In genomic region chr9:38123359-38123758, GRCh38 we compare ENCODE assay signal across 3 cellular contexts. TPM values are rescaled to one million over a fixed set of nuclear protein-coding genes. Genes with fewer than 3 reads are reported as not detected.
A peak's percentile ranks its signal among the peaks of the same experiment; 100 is the strongest.
DNase-seq lines count a peak whose midpoint lies in the region; ATAC-seq, FAIRE-seq and TF ChIP-seq lines count a peak whose summit lies in the region.
"Not testable (repeated sequence)": the region's sequence is repeated elsewhere in the genome, so short reads cannot be mapped to it uniquely, and the experiment has no call there.

No MANE protein-coding gene starts in this region.

- not testable (repeated sequence) for H3K9me3 Mint-ChIP-seq in effector memory CD8-positive, alpha-beta T cell; natural killer cell

- not testable (repeated sequence) for H3K36me3 Mint-ChIP-seq in effector memory CD8-positive, alpha-beta T cell (ENCODE audit: insufficient read depth); natural killer cell

- not testable (repeated sequence) for TF ChIP-seq RAD21 in GM12878 (IDR thresholded peaks at IDR 0.05; ENCODE audit: insufficient read depth, low read depth, low read length)

- H3K4me3 Mint-ChIP-seq in effector memory CD8-positive, alpha-beta T cell; natural killer cell: not testable (repeated sequence)

- peaks cover 30 to 53% of the 10 kb centered on the region in 2 donors for H3K27me3 Mint-ChIP-seq in effector memory CD8-positive, alpha-beta T cell
- peaks cover 30 to 32% of the 10 kb centered on the region in 2 donors for H3K27me3 Mint-ChIP-seq in natural killer cell (ENCODE audit: low read depth in 2 of 2)

- not testable (repeated sequence) for DNase-seq in GM12878 (ENCODE audit: low read depth, low spot score); effector memory CD8-positive, alpha-beta T cell; natural killer cell

- H3K27ac ChIP-seq in GM12878 (ENCODE audit: control insufficient read depth, insufficient read depth): not testable (repeated sequence)

- SMC1A ChIA-PET in GM12878 (lab: Charles Lee; ENCODE audit: uncharacterized antibody, unreplicated experiment): interaction anchor here (0.9 to 2.8 kb wide), 3 partner anchors 10 to 15 kb away, joined by 3 to 13 read pairs (median 3); no protein-coding TSS in a partner anchor

- CTCF ChIA-PET in GM12878 (lab: Yijun Ruan, JAX): interaction anchor here (0.8 to 1.8 kb wide), 2 partner anchors 12 to 35 kb away, joined by 3 to 5 read pairs; no protein-coding TSS in a partner anchor

- no CpG with 5 or more reads among the region's 1 CpG for WGBS in GM12878 (ENCODE audit: insufficient coverage, insufficient replicate concordance, low lambda C conversion rate, missing lambda C conversion rate)

- not testable (repeated sequence) for TF ChIP-seq CTCF in GM12878 (IDR thresholded peaks at IDR 0.05 in 2 of 3, conservative IDR thresholded peaks at IDR 0.05 in 1 of 3; ENCODE audit: control insufficient read depth in 2 of 3, extremely low read depth in 1 of 3, insufficient read depth in 1 of 3, low read depth in 3 of 3, low read length in 3 of 3); natural killer cell (IDR thresholded peaks at IDR 0.05)

- not testable (repeated sequence) for BruUV-seq in GM12878 (replicated peaks; lab: Mats Ljungman, UMichigan)

- H3K79me2 ChIP-seq in GM12878 (ENCODE audit: control insufficient read depth, insufficient read depth, low read length): not testable (repeated sequence)

- POLR2A ChIA-PET in GM12878 (lab: Charles Lee): interaction anchor here (0.9 kb wide), 1 partner anchor 27 kb away, joined by 3 read pairs; no protein-coding TSS in a partner anchor

- H3K36me3 ChIP-seq in GM12878 (ENCODE audit: control insufficient read depth in 2 of 2, insufficient read depth in 2 of 2, low read length in 1 of 2): not testable (repeated sequence)

- not testable (repeated sequence) for H3K9ac ChIP-seq in GM12878 (ENCODE audit: control insufficient read depth, insufficient read depth, low read length)

- H3K4me2 ChIP-seq in GM12878 (ENCODE audit: control insufficient read depth, insufficient read depth): not testable (repeated sequence)

- not testable (repeated sequence) for FAIRE-seq in GM12878 (lab: Jason Lieb, UNC)

- H3K27ac Mint-ChIP-seq in effector memory CD8-positive, alpha-beta T cell; natural killer cell: not testable (repeated sequence)

- in situ Hi-C loops in GM12878 (cut with MboI): not testable (repeated sequence)

- H3K9me3 ChIP-seq in GM12878 (replicated peaks; ENCODE audit: control insufficient read depth, insufficient read depth, low read length): not testable (repeated sequence)

- not testable (repeated sequence) for H2AFZ ChIP-seq in GM12878 (ENCODE audit: control insufficient read depth, low read depth, low read length)

- intact Hi-C loops in GM12878 (cut with micrococcal nuclease; ENCODE audit: unreplicated experiment); natural killer cell (cut with micrococcal nuclease): not testable (repeated sequence)

- not testable (repeated sequence) for TF ChIP-seq POLR2A in GM12878 (IDR thresholded peaks at IDR 0.05; ENCODE audit: low read depth, low read length)

- H3K27me3 ChIP-seq in GM12878 (replicated peaks in 1 of 2; ENCODE audit: control insufficient read depth in 2 of 2, insufficient read depth in 2 of 2, low read length in 1 of 2): not testable (repeated sequence)

- H4K20me1 ChIP-seq in GM12878 (ENCODE audit: control insufficient read depth, insufficient read depth): not testable (repeated sequence)

- H3K4me1 Mint-ChIP-seq in effector memory CD8-positive, alpha-beta T cell (ENCODE audit: low read depth in 2 of 2); natural killer cell: not testable (repeated sequence)

- TF ChIP-seq EP300 in GM12878 (IDR thresholded peaks at IDR 0.05; ENCODE audit: borderline replicate concordance in 1 of 2, control insufficient read depth in 1 of 2, low read depth in 2 of 2, low read length in 2 of 2): not testable (repeated sequence)

- not testable (repeated sequence) for ATAC-seq in GM12878
- peak; percentile 41 for ATAC-seq in effector memory CD8-positive, alpha-beta T cell (replicated peaks)
- peak in 2 of 3 donors; percentile 53 to 71 for ATAC-seq in natural killer cell

- not testable (repeated sequence) for H3K4me1 ChIP-seq in GM12878 (ENCODE audit: control insufficient read depth, insufficient read depth, low read length)

- RAD21 ChIA-PET in GM12878 (lab: Charles Lee; ENCODE audit: unreplicated experiment): interaction anchor here (0.7 kb wide), 1 partner anchor 220 kb away, joined by 3 read pairs; no protein-coding TSS in a partner anchor

- not testable (repeated sequence) for H3K4me3 ChIP-seq in GM12878

TF ChIP-seq in GM12878, 131 proteins besides CTCF, POLR2A, EP300 and RAD21:
- TF ChIP-seq, protein P1, sequence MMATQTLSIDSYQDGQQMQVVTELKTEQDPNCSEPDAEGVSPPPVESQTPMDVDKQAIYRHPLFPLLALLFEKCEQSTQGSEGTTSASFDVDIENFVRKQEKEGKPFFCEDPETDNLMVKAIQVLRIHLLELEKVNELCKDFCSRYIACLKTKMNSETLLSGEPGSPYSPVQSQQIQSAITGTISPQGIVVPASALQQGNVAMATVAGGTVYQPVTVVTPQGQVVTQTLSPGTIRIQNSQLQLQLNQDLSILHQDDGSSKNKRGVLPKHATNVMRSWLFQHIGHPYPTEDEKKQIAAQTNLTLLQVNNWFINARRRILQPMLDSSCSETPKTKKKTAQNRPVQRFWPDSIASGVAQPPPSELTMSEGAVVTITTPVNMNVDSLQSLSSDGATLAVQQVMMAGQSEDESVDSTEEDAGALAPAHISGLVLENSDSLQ (IDR thresholded peaks at IDR 0.05): peak; percentile 44; the same call in 1 of the 2 replicates

RNA-seq across cellular contexts. Expression of gene SHB, which starts 54.3 kb away (rescaled TPM):
- 11.5 and 13.9 TPM in 2 replicates for total RNA-seq in GM12878 (2013; cell fraction: nucleolus; rRNA removed)
- total RNA-seq in GM12878 (2014; rRNA removed) (3.2 TPM in 2 replicates), GM12878 (2014; rRNA removed; fragmentation: Illumina TruSeq; extraction: Trizol) (1.4 and 1.7 TPM in 2 replicates), GM12878 (2021) (6.2 and 7.6 TPM in 2 replicates), natural killer cell (1 to 10 TPM; 2.7 to 7.1 (median 2.9) TPM)
- 1.2 TPM for polyA plus RNA-seq in GM12878 (2011; ENCODE audit: low read depth)
- polyA plus RNA-seq in GM12878 (2011; rRNA removed) (0.39 and 0.91 TPM in 2 replicates), GM12878 (2014; fragmentation: Illumina TruSeq; extraction: Trizol) (1.6 and 2.4 TPM in 2 replicates), GM12878 (2014; fragmentation: Nextera tagmentation; extraction: Ambion mirVana) (under 1 TPM; 0.56 to 0.69 TPM), GM12878 (2014; rRNA removed) (3.7 and 5.3 TPM in 2 replicates), GM12878 (2016; fragmentation: Nextera tagmentation; extraction: Ambion mirVana) (under 1 TPM; 0.29 to 0.90 TPM)
- 1.0 and 1.1 TPM in 2 replicates for polyA plus RNA-seq in GM12878 (2011; cell fraction: cytosol; rRNA removed)
- polyA plus RNA-seq in GM12878 (2011; cell fraction: nucleus; rRNA removed): 1.3 TPM in 2 replicates
- polyA plus RNA-seq in GM12878 (2012): 2.2 and 3.2 TPM in 2 replicates
- polyA minus RNA-seq in GM12878 (2011; rRNA and poly(A)+ RNA removed): 0.95 and 1.8 TPM in 2 replicates
- 0.73 and 1.3 TPM in 2 replicates for polyA minus RNA-seq in GM12878 (2011; cell fraction: cytosol; rRNA and poly(A)+ RNA removed)
- 0.73 and 2.0 TPM in 2 replicates for polyA minus RNA-seq in GM12878 (2011; cell fraction: nucleus; rRNA and poly(A)+ RNA removed)
